1 cellular context compared by ENCODE assay signal in genomic region chr1:89703469-89703868, GRCh38.
TF ChIP-seq lines count a peak whose summit lies in the region.

No MANE protein-coding gene starts in this region.

TF ChIP-seq in K562, 482 proteins besides CTCF, POLR2A, EP300 and RAD21 (continued from another document):
- TF ChIP-seq CUX1 (CRISPR knock-in tag; IDR thresholded peaks at IDR 0.05) (no peak), RCOR1 (IDR thresholded peaks at IDR 0.05; ENCODE audit: borderline replicate concordance in 1 of 2, low read depth in 2 of 2, low read length in 2 of 2) (peak in 1 of 2 experiments; percentile 71; a peak in 1 of 4 replicates), MTA2 (IDR thresholded peaks at IDR 0.05; ENCODE audit: low read depth) (peak; percentile 95), VEZF1 (CRISPR knock-in tag; IDR thresholded peaks at IDR 0.05) (peak; percentile 28; the same call in 1 of the 2 replicates), NR1H2 (CRISPR knock-in tag; IDR thresholded peaks at IDR 0.05) (no peak), NCOA6 (IDR thresholded peaks at IDR 0.05) (peak; percentile 21; the same call in 1 of the 2 replicates), ATF6 (CRISPR knock-in tag; IDR thresholded peaks at IDR 0.05) (no peak), ZMIZ1 (IDR thresholded peaks at IDR 0.05; ENCODE audit: low read depth in 2 of 2, low read length in 2 of 2) (0 out of 4 replicates have a peak, but pooled peaks of 1 of the 2 experiments have one; percentile 15), SAFB2 (IDR thresholded peaks at IDR 0.05; ENCODE audit: borderline replicate concordance, low read depth, low read length, severe bottlenecking) (no peak), ZNF121 (CRISPR knock-in tag; conservative IDR thresholded peaks at IDR 0.05) (no peak), HDAC1 (IDR thresholded peaks at IDR 0.05) (peak in 1 of 2 experiments; percentile 22; a peak in 1 of 4 replicates), AFF1 (IDR thresholded peaks at IDR 0.05; ENCODE audit: low read depth in 1 of 2, partially characterized antibody in 2 of 2) (peak in 1 of 2 experiments; percentile 51), SNIP1 (IDR thresholded peaks at IDR 0.05; ENCODE audit: low read depth) (no peak), TAL1 (IDR thresholded peaks at IDR 0.05) (peak; percentile 96), GATA2 (CRISPR knock-in tag; IDR thresholded peaks at IDR 0.05) (peak; percentile 77), NCOA2 (IDR thresholded peaks at IDR 0.05; ENCODE audit: partially characterized antibody in 2 of 2) (peak in 1 of 2 experiments; percentile 18), TCF3 (CRISPR knock-in tag; IDR thresholded peaks at IDR 0.05) (peak; percentile 87), EP400 (IDR thresholded peaks at IDR 0.05) (peak; percentile 57; the same call in 1 of the 2 replicates), NR3C1 (CRISPR knock-in tag; IDR thresholded peaks at IDR 0.05) (no peak), DACH1 (IDR thresholded peaks at IDR 0.05; ENCODE audit: partially characterized antibody) (peak; percentile 83), STAT5A (IDR thresholded peaks at IDR 0.05; ENCODE audit: borderline replicate concordance, low read length) (peak; percentile 73), CCNT2 (IDR thresholded peaks at IDR 0.05; ENCODE audit: borderline replicate concordance, extremely low read depth, insufficient read length, low read depth, low read length) (peak; percentile 68), TRIM24 (IDR thresholded peaks at IDR 0.05) (peak; percentile 43 to 76; a peak in 3 of 4 replicates), CBFA2T3 (IDR thresholded peaks at IDR 0.05) (peak; percentile 91), POLR2H (tag; IDR thresholded peaks at IDR 0.05; ENCODE audit: low read depth) (peak; percentile 70), ZEB2 (IDR thresholded peaks at IDR 0.05) (0 out of 2 replicates have a peak, but pooled peaks have one; percentile 12), ZBTB26 (CRISPR knock-in tag; IDR thresholded peaks at IDR 0.05) (no peak), CXXC5 (CRISPR knock-in tag; IDR thresholded peaks at IDR 0.05) (peak; percentile 40)
